10 cellular contexts compared by ENCODE assay signal in the genomic region with DNA sequence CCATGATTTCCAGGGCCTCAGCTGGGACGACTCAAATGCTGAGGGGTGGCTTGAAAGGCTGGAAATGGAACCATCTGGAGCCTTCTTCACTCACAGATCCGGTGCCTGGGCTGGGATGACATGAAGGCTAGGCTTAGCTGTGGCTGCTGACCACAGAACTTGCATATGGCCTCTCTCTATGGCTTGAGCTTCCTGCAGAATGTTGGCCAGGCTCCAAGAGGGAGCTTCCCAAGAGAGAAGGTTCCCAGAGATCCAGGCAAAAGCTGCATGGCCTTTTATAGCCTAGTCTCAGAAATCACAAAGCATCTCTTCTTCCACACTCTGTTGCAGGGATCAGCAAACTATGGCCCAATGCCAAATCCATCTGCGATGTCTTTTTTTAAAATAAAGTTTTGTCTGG. TPM values are rescaled to one million over a fixed set of nuclear protein-coding genes. Genes with fewer than 3 reads are reported as not detected.
A peak's percentile ranks its signal among the peaks of the same experiment; 100 is the strongest.
DNase-seq lines count a peak whose midpoint lies in the region; ATAC-seq and TF ChIP-seq lines count a peak whose summit lies in the region.
"Had no signal": no experiment of that assay in that cellular context is flagged by ENCODE, and none has a peak within 500 bp of the region (broad histone marks: within the 10 kb centered on the region; RNA-seq: fewer than 3 reads in every experiment).

No MANE protein-coding gene starts in this region.

- DNase-seq in NCI-H345 (lab: John Stamatoyannopoulos, UW) (peak; percentile 1), NCI-H345 treated with DMSO at 0.1 percent for 48 hours (lab: John Stamatoyannopoulos, UW; ENCODE audit: unreplicated experiment) (no peak), WERI-Rb-1 (peak; percentile 46), hepatic stellate cell (ENCODE audit: low spot score) (peak; percentile 14), upper lobe of right lung (no peak), 8988T (no peak)
- DNase-seq in naive thymus-derived CD4-positive, alpha-beta T cell = no peak
- DNase-seq: MM.1S had no signal

- H3K27ac ChIP-seq in WERI-Rb-1 (no peak overlapping the region), upper lobe of right lung (no peak overlapping the region)
- H3K27ac ChIP-seq in naive thymus-derived CD4-positive, alpha-beta T cell (ENCODE audit: low read depth, low read length) = no peak overlapping the region

- no peak overlapping the region for H3K27ac Mint-ChIP-seq in naive thymus-derived CD4-positive, alpha-beta T cell
- H3K27ac Mint-ChIP-seq: natural killer cell treated with Interleukin-12 subunit alpha and Interleukin-12 subunit beta and Interleukin-15 and Interleukin-18, amount 100 ng/mL, for 72 hours had no signal

- H3K36me3 Mint-ChIP-seq in naive thymus-derived CD4-positive, alpha-beta T cell = no peaks in the 10 kb centered on the region
- H3K36me3 Mint-ChIP-seq: natural killer cell treated with Interleukin-12 subunit alpha and Interleukin-12 subunit beta and Interleukin-15 and Interleukin-18, amount 100 ng/mL, for 72 hours had no signal

- H3K4me3 Mint-ChIP-seq in naive thymus-derived CD4-positive, alpha-beta T cell = no peak overlapping the region
- H3K4me3 Mint-ChIP-seq: natural killer cell treated with Interleukin-12 subunit alpha and Interleukin-12 subunit beta and Interleukin-15 and Interleukin-18, amount 100 ng/mL, for 72 hours had no signal

- peaks cover 0 to 5% (median 0%) of the 10 kb centered on the region in 11 donors for H3K9me3 Mint-ChIP-seq in naive thymus-derived CD4-positive, alpha-beta T cell
- H3K9me3 Mint-ChIP-seq: natural killer cell treated with Interleukin-12 subunit alpha and Interleukin-12 subunit beta and Interleukin-15 and Interleukin-18, amount 100 ng/mL, for 72 hours had no signal

- H3K4me3 ChIP-seq in WERI-Rb-1 (ENCODE audit: low read depth, low read length) (no peak overlapping the region), upper lobe of right lung (no peak overlapping the region)
- H3K4me3 ChIP-seq in naive thymus-derived CD4-positive, alpha-beta T cell (ENCODE audit: low read length) = no peak overlapping the region

- POLR2A ChIA-PET in naive thymus-derived CD4-positive, alpha-beta T cell (lab: Charles Lee) = no interaction called here

- intact Hi-C loops in upper lobe of right lung (cut with DNase I) = no loop called here
- intact Hi-C loops in naive thymus-derived CD4-positive, alpha-beta T cell (cut with micrococcal nuclease) = no loop called here

- H3K9me3 ChIP-seq in WERI-Rb-1 (ENCODE audit: severe bottlenecking) = no peaks in the 10 kb centered on the region
- no peaks in the 10 kb centered on the region for H3K9me3 ChIP-seq in upper lobe of right lung
- H3K9me3 ChIP-seq in naive thymus-derived CD4-positive, alpha-beta T cell (ENCODE audit: control insufficient read depth in 2 of 3, low read length in 3 of 3) = no peaks in the 10 kb centered on the region

- H3K27me3 ChIP-seq in WERI-Rb-1 (ENCODE audit: insufficient read depth, low read depth, severe bottlenecking) = no peaks in the 10 kb centered on the region
- no peaks in the 10 kb centered on the region for H3K27me3 ChIP-seq in upper lobe of right lung
- no peaks in the 10 kb centered on the region for H3K27me3 ChIP-seq in naive thymus-derived CD4-positive, alpha-beta T cell (ENCODE audit: control insufficient read depth in 2 of 2, insufficient read depth in 2 of 2, low read length in 2 of 2)

- peaks cover 0 to 11% (median 9%) of the 10 kb centered on the region in 7 donors for H3K4me1 Mint-ChIP-seq in naive thymus-derived CD4-positive, alpha-beta T cell

- H3K27me3 Mint-ChIP-seq in naive thymus-derived CD4-positive, alpha-beta T cell = peaks cover 0 to 9% (median 0%) of the 10 kb centered on the region in 5 donors
- H3K27me3 Mint-ChIP-seq: natural killer cell treated with Interleukin-12 subunit alpha and Interleukin-12 subunit beta and Interleukin-15 and Interleukin-18, amount 100 ng/mL, for 72 hours had no signal

- CTCF ChIA-PET in naive thymus-derived CD4-positive, alpha-beta T cell (lab: Charles Lee) = no interaction called here

- ATAC-seq in upper lobe of right lung (peak; percentile 50), HG02840 (IDR thresholded peaks at IDR 0.05; ENCODE audit: low FRiP score, unreplicated experiment) (no peak)
- ATAC-seq in naive thymus-derived CD4-positive, alpha-beta T cell = no peak
- ATAC-seq: natural killer cell treated with Interleukin-12 subunit alpha and Interleukin-12 subunit beta and Interleukin-15 and Interleukin-18, amount 100 ng/mL, for 72 hours had no signal

- H3K4me1 ChIP-seq in upper lobe of right lung = peaks cover 9% of the 10 kb centered on the region
- H3K4me1 ChIP-seq in naive thymus-derived CD4-positive, alpha-beta T cell (ENCODE audit: control insufficient read depth in 2 of 2, insufficient read depth in 2 of 2, low read length in 2 of 2) = peaks cover 0 to 1% of the 10 kb centered on the region in 2 donors

- H3K36me3 ChIP-seq in WERI-Rb-1 = no peaks in the 10 kb centered on the region
- H3K36me3 ChIP-seq in upper lobe of right lung = no peaks in the 10 kb centered on the region
- no peaks in the 10 kb centered on the region for H3K36me3 ChIP-seq in naive thymus-derived CD4-positive, alpha-beta T cell (ENCODE audit: control insufficient read depth in 2 of 3, insufficient read depth in 3 of 3, low read length in 3 of 3)

- TF ChIP-seq CTCF in WERI-Rb-1 (IDR thresholded peaks at IDR 0.05; ENCODE audit: low read depth, low read length) (no peak), upper lobe of right lung (IDR thresholded peaks at IDR 0.05) (no peak)

RNA-seq across cellular contexts. Expression of a gene that starts 44.8 kb away (rescaled TPM):
- total RNA-seq in upper lobe of right lung = 7.2 TPM
- total RNA-seq in naive thymus-derived CD4-positive, alpha-beta T cell = 1 to 10 TPM in 3 of 5 experiments, under 1 TPM in 2; 0.29 to 2.4 (median 1.6) TPM
- polyA plus RNA-seq in naive thymus-derived CD4-positive, alpha-beta T cell = under 1 TPM in 1 of 2 donors, not detected in 1; 0.14 TPM

Comparison
In these comparisons a context has a peak if more than half of its experiments do, and no peak if none do; other contexts are left out.
1. DNase-seq: peak in NCI-H345 (single experiment), WERI-Rb-1 (single experiment) and hepatic stellate cell (single experiment); none in NCI-H345 treated with DMSO at 0.1 percent for 48 hours (single experiment), upper lobe of right lung (single experiment), naive thymus-derived CD4-positive, alpha-beta T cell (0 of 9) and 8988T (single experiment).